In the genomic region with DNA sequence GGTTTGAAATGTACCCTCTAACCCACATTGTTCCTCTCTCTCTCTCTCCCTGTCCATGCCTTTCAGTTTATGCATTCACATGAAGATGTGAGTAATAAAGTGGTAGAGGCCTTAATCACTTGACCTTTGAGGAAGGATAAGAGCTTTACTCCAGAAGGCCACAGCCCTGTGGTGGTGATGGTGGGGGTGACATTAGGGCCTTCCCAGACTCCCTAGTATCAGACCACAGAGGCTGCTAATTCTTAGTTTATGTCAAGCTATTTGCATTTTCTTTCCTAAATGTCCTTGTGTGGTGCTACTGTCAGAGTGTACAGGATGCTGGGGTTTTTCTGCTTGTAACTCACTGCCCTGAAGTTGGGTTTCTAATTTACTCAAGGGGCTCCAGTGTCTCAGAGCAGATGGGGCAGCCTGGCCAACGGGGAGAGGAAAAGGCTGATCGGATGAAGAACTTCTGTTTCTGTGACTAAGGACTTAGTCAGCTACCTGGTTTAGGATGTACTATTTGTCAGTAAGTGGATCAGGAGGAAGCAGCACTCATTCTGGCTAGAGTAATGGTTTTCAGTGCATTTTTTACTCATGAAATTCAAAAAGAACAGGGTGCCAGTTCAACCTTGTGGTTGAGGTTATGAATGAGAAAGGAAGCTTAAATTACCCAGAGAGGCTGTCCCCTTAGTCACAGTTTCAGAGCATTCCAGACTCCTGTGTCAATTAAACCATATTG, we compare ENCODE assay signal across 9 cellular contexts.
DNase-seq lines count a peak whose midpoint lies in the region; TF ChIP-seq lines count a peak whose summit lies in the region.
"Had no signal": no experiment of that assay in that cellular context is flagged by ENCODE, and none has a peak within 500 bp of the region (broad histone marks: within the 10 kb centered on the region; RNA-seq: fewer than 3 reads in every experiment).

No MANE protein-coding gene starts in this region.

- H3K27me3 ChIP-seq in GM06990 (replicated peaks; ENCODE audit: control insufficient read depth, insufficient read depth, low read length) (no peaks in the 10 kb centered on the region), mammary epithelial cell (ENCODE audit: insufficient read depth, low read length) (no peaks in the 10 kb centered on the region)

- no peaks in the 10 kb centered on the region for H3K36me3 Mint-ChIP-seq in glutamatergic neuron (ENCODE audit: unreplicated experiment)

- H3K4me3 ChIP-seq in GM06990 (replicated peaks; ENCODE audit: low read depth, low read length), result no peak overlapping the region
- H3K4me3 ChIP-seq in mammary epithelial cell (replicated peaks in 1 of 3; ENCODE audit: insufficient read depth in 1 of 3, low read depth in 2 of 3, low read length in 3 of 3), result no peak overlapping the region

- H3K9ac ChIP-seq in mammary epithelial cell (ENCODE audit: insufficient read depth, low read length), result peak overlapping the region; percentile 47
- H3K9ac ChIP-seq: parathyroid adenoma had no signal

- H4K20me1 ChIP-seq in mammary epithelial cell (ENCODE audit: insufficient read depth, low read length), result no peaks in the 10 kb centered on the region

- H3K9me3 ChIP-seq in mammary epithelial cell (replicated peaks; ENCODE audit: insufficient read depth, low read length), result no peaks in the 10 kb centered on the region

- no peaks in the 10 kb centered on the region for H3K4me1 Mint-ChIP-seq in glutamatergic neuron (ENCODE audit: low read depth, unreplicated experiment)

- 0% methylated on average over 2 of the region's 2 CpGs for WGBS in mammary epithelial cell (ENCODE audit: low coverage, missing lambda C conversion rate)

- TF ChIP-seq CTCF in GM06990 (IDR thresholded peaks at IDR 0.05; ENCODE audit: insufficient read depth, low read length, poor library complexity, severe bottlenecking) (no peak), mammary epithelial cell (conservative IDR thresholded peaks at IDR 0.05 in 1 of 2, IDR thresholded peaks at IDR 0.05 in 1 of 2; ENCODE audit: extremely low read depth in 1 of 2, insufficient read depth in 1 of 2, low read depth in 1 of 2, low read length in 2 of 2) (no peak), glutamatergic neuron (IDR thresholded peaks at IDR 0.05; ENCODE audit: partially characterized antibody, unreplicated experiment) (no peak)

- H3K79me2 ChIP-seq in mammary epithelial cell (ENCODE audit: insufficient read depth, low read length), result no peaks in the 10 kb centered on the region
- H3K79me2 ChIP-seq: parathyroid adenoma had no signal

- in situ Hi-C loops in mammary epithelial cell (cut with MboI; ENCODE audit: low sequenced_read_pairs in 2 of 2), result no loop called here

- no peaks in the 10 kb centered on the region for H3K36me3 ChIP-seq in GM06990 (ENCODE audit: control insufficient read depth, insufficient read depth, low read length)
- H3K36me3 ChIP-seq in mammary epithelial cell (ENCODE audit: insufficient read depth, low read length), result no peaks in the 10 kb centered on the region

- H3K4me3 Mint-ChIP-seq in glutamatergic neuron (ENCODE audit: unreplicated experiment), result no peak overlapping the region

- peak overlapping the region; percentile 93 for H3K27ac ChIP-seq in mammary epithelial cell (ENCODE audit: insufficient read depth, low read depth, low read length)
- H3K27ac ChIP-seq: parathyroid adenoma had no signal

- CTCF ChIA-PET in mammary epithelial cell (lab: Charles Lee; ENCODE audit: low non-redundant PET), result interaction anchor here (0.6 kb wide), 1 partner anchor 41 kb away, joined by 5 read pairs; no protein-coding TSS in a partner anchor

- H3K4me2 ChIP-seq in mammary epithelial cell (ENCODE audit: insufficient read depth, low read depth, low read length), result peak overlapping the region; percentile 61

- BruUV-seq in mammary epithelial cell (replicated peaks; lab: Mats Ljungman, UMichigan), result TSS peak; percentile 53

- H3K4me1 ChIP-seq in mammary epithelial cell (ENCODE audit: insufficient read depth, low read length), result peaks cover 54% of the 10 kb centered on the region
- H3K4me1 ChIP-seq: parathyroid adenoma had no signal

- dilution Hi-C loops in mammary epithelial cell (cut with HindIII; ENCODE audit: low sequenced_read_pairs), result no loop called here

- intact Hi-C loops in mammary epithelial cell (cut with micrococcal nuclease), result loop anchor here (1.0 kb wide), 4 partner anchors 30 to 195 kb away; no protein-coding TSS in a partner anchor

- no peaks in the 10 kb centered on the region for H3K9me3 Mint-ChIP-seq in glutamatergic neuron (ENCODE audit: unreplicated experiment)

- no peak overlapping the region for H2AFZ ChIP-seq in mammary epithelial cell (ENCODE audit: low read depth, low read length)
- H2AFZ ChIP-seq: parathyroid adenoma had no signal

- H3K27me3 Mint-ChIP-seq in glutamatergic neuron (ENCODE audit: unreplicated experiment), result peaks cover 1% of the 10 kb centered on the region

- H3K27ac Mint-ChIP-seq in glutamatergic neuron (ENCODE audit: unreplicated experiment), result no peak overlapping the region

- DNase-seq in GM06990 (ENCODE audit: extremely low read depth, insufficient read length) (peak; percentile 66), H4 (ENCODE audit: low spot score) (peak; percentile 83), NCI-H226 (peak; percentile 78), mammary epithelial cell (peak; percentile 99), NCI-H774 (lab: John Stamatoyannopoulos, UW) (no peak), NCI-H1417 (lab: John Stamatoyannopoulos, UW) (no peak), glutamatergic neuron (no peak)
- peak; percentile 5 for DNase-seq in stimulated activated CD8-positive, alpha-beta memory T cell treated with anti-CD3 and anti-CD28 coated beads, Interleukin-12 subunit alpha, Interleukin-12 subunit beta, amount 100 ng/mL, for 4 hours (ENCODE audit: low read depth)

Comparison
In these comparisons a context has a peak if more than half of its experiments do, and no peak if none do; other contexts are left out.
1. DNase-seq: peak in GM06990 (single experiment), H4 (single experiment), NCI-H226 (single experiment), mammary epithelial cell (single experiment) and stimulated activated CD8-positive, alpha-beta memory T cell treated with anti-CD3 and anti-CD28 coated beads, Interleukin-12 subunit alpha, Interleukin-12 subunit beta, amount 100 ng/mL, for 4 hours (single experiment); none in NCI-H774 (single experiment), NCI-H1417 (0 of 3) and glutamatergic neuron (single experiment).